Comparison of ENCODE assay signal across 8 cellular contexts in the genomic region with DNA sequence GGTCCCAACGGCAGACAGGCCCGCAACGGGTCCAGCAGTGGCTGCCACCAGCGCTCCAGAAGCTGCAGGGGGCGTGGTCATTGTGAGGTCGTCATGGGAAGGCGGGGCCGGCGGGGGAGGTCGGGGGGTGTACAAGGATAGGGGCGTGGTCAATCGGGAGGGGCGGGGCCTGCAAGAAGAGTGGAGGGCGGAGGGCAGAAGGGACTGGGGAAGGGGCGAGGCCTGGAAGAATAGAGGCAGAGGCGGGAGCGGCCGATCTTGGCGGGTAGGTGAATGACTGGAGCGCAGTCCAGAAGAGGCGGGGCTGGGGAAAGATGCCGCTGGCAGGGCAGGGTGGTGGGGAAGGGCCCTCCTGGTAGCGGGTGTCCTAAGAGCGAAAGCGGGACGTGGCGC. TPM values are rescaled to one million over a fixed set of nuclear protein-coding genes. Genes with fewer than 3 reads are reported as not detected.
DNase-seq lines count a peak whose midpoint lies in the region; ATAC-seq and TF ChIP-seq lines count a peak whose summit lies in the region.

No MANE protein-coding gene starts in this region.

- H3K9me3 ChIP-seq in HUES6 (ENCODE audit: control insufficient read depth, insufficient read depth, low read depth, low read length) (no peaks in the 10 kb centered on the region), heart right ventricle (no peaks in the 10 kb centered on the region), parathyroid adenoma (ENCODE audit: control insufficient read depth, low read length) (no peaks in the 10 kb centered on the region), thoracic aorta (no peaks in the 10 kb centered on the region)

- DNase-seq in AG09309 (ENCODE audit: low read depth) (peak; percentile 24), T-helper 2 cell (peak; percentile 65 to 90 (median 84)), amniotic stem cell (lab: John Stamatoyannopoulos, UW) (peak; percentile 71), heart right ventricle (peak; percentile 95 to 96), thoracic aorta (ENCODE audit: low spot score) (peak; percentile 90)

- H3K27ac ChIP-seq in HUES6 (ENCODE audit: low read depth, low read length) (no peak overlapping the region), heart right ventricle (peak overlapping the region; percentile 72 to 89 (median 84)), parathyroid adenoma (peak overlapping the region; percentile 9), thoracic aorta (peak overlapping the region; percentile 69 to 73)

- H3K27me3 ChIP-seq in HUES6 (ENCODE audit: control insufficient read depth, insufficient read depth, low read length) = no peaks in the 10 kb centered on the region; the same call in 1 of the 2 replicates
- H3K27me3 ChIP-seq in heart right ventricle = no peaks in the 10 kb centered on the region
- no peaks in the 10 kb centered on the region for H3K27me3 ChIP-seq in parathyroid adenoma (ENCODE audit: control insufficient read depth, insufficient read depth, low read length)
- no peaks in the 10 kb centered on the region for H3K27me3 ChIP-seq in thoracic aorta (replicated peaks; ENCODE audit: insufficient read depth)

- no peaks in the 10 kb centered on the region for H3K79me2 ChIP-seq in parathyroid adenoma

- H3K4me3 ChIP-seq in AG09309 (ENCODE audit: control insufficient read depth, low read depth, low read length) (peak overlapping the region; percentile 72), HUES6 (ENCODE audit: low read depth, low read length) (peak overlapping the region; percentile 71), heart right ventricle (peak overlapping the region; percentile 56 to 87 (median 82)), parathyroid adenoma (ENCODE audit: low read depth, low read length) (peak overlapping the region; percentile 84), thoracic aorta (peak overlapping the region; percentile 95)

- peak overlapping the region; percentile 92 for H3K4me2 ChIP-seq in parathyroid adenoma (ENCODE audit: low read length)

- H3K9ac ChIP-seq in HUES6 (ENCODE audit: low read length) (peak overlapping the region; percentile 57), parathyroid adenoma (no peak overlapping the region)

- TF ChIP-seq CTCF in AG09309 (IDR thresholded peaks at IDR 0.05; ENCODE audit: control insufficient read depth, insufficient read depth, low read depth, low read length, missing control alignments) = no peak
- TF ChIP-seq CTCF in heart right ventricle (IDR thresholded peaks at IDR 0.05) = no peak
- no peak for TF ChIP-seq CTCF in parathyroid adenoma (IDR thresholded peaks at IDR 0.05)
- no peak for TF ChIP-seq CTCF in thoracic aorta (IDR thresholded peaks at IDR 0.05)

- ATAC-seq in heart right ventricle (peak; percentile 75 to 83 (median 78)), thoracic aorta (ENCODE audit: insufficient number of reproducible peaks, low FRiP score, low read depth) (peak; percentile 10), HG02970 (IDR thresholded peaks at IDR 0.05; ENCODE audit: low FRiP score, unreplicated experiment) (no peak)

- H3K4me1 ChIP-seq in HUES6 (ENCODE audit: control insufficient read depth, insufficient read depth, low read length) (peaks cover 21% of the 10 kb centered on the region), heart right ventricle (peaks cover 8 to 37% (median 23%) of the 10 kb centered on the region in 9 donors), parathyroid adenoma (peaks cover 10% of the 10 kb centered on the region), thoracic aorta (ENCODE audit: control insufficient read depth in 1 of 2, low read depth in 2 of 2) (peaks cover 8 to 25% of the 10 kb centered on the region in 2 donors)

- H2AFZ ChIP-seq in parathyroid adenoma = peak overlapping the region; percentile 83

- WGBS in heart right ventricle, 2 donors = 1% methylated on average over 27 of the region's 27 CpGs

- intact Hi-C loops in heart right ventricle (cut with DNase I) = loop anchor here in 5 of 10 donors (5.0 to 10.0 kb wide), 2 partner anchors 41 to 124 kb away; partner anchors contain the start of genes AP2A1 (in 4 of the 5) and ADM5 (in 1 of the 5)

- peaks cover 15% of the 10 kb centered on the region for H3K36me3 ChIP-seq in HUES6 (ENCODE audit: control insufficient read depth, insufficient read depth, low read length)
- peaks cover 0 to 41% (median 12%) of the 10 kb centered on the region in 9 donors for H3K36me3 ChIP-seq in heart right ventricle
- no peaks in the 10 kb centered on the region for H3K36me3 ChIP-seq in parathyroid adenoma (ENCODE audit: control insufficient read depth, insufficient read depth, low read length)
- peaks cover 14% of the 10 kb centered on the region for H3K36me3 ChIP-seq in thoracic aorta

RNA-seq across cellular contexts. Expression of gene FUZ, which starts 4.3 kb away (rescaled TPM):
- total RNA-seq in heart right ventricle (10 to 100 TPM; 11.4 to 20.8 (median 14.4) TPM), thoracic aorta (10 to 100 TPM; 23.6 to 27.3 TPM)
- polyA plus RNA-seq in heart right ventricle = 10 to 100 TPM; 16.4 to 24.1 TPM

RNA-seq across cellular contexts. Expression of gene MED25, which starts 9.3 kb away (rescaled TPM):
- 100 to 1,000 TPM in 1 of 10 donors, 10 to 100 TPM in 9; 39.7 to 110 (median 54.9) TPM for total RNA-seq in heart right ventricle
- polyA plus RNA-seq in heart right ventricle = 100 to 1,000 TPM in 1 of 2 donors, 10 to 100 TPM in 1; 39.5 to 149 TPM
- 10 to 100 TPM; 29.8 to 37.0 TPM for total RNA-seq in thoracic aorta

RNA-seq across cellular contexts. Expression of gene AP2A1, which starts 42.0 kb away (rescaled TPM):
- total RNA-seq in heart right ventricle = 100 to 1,000 TPM in 1 of 10 donors, 10 to 100 TPM in 9; 56.0 to 108 (median 62.6) TPM
- 10 to 100 TPM; 36.1 to 96.3 TPM for polyA plus RNA-seq in heart right ventricle
- total RNA-seq in thoracic aorta = 10 to 100 TPM; 81.1 to 89.7 TPM

RNA-seq across cellular contexts. Expression of gene PTOV1, which starts 42.2 kb away (rescaled TPM):
- total RNA-seq in heart right ventricle (100 to 1,000 TPM in 3 of 10 donors, 10 to 100 TPM in 7; 67.8 to 137 (median 90.0) TPM), thoracic aorta (10 to 100 TPM; 62.9 to 72.2 TPM)
- 100 to 1,000 TPM; 107 to 220 TPM for polyA plus RNA-seq in heart right ventricle

RNA-seq across cellular contexts. Expression of gene TSKS, which starts 45.7 kb away (rescaled TPM):
- total RNA-seq in heart right ventricle (under 1 TPM in 8 of 10 donors, not detected in 2; 0.15 to 0.80 (median 0.36) TPM), thoracic aorta (not detected)
- polyA plus RNA-seq in heart right ventricle = 1 to 10 TPM in 1 of 2 donors, under 1 TPM in 1; 0.64 to 3.4 TPM

Comparison
In these comparisons a context has a peak if more than half of its experiments do, and no peak if none do; other contexts are left out.
1. DNase-seq: peak in every context shown above with its lines; median percentile 96 in heart right ventricle; 90 in thoracic aorta; 84 in T-helper 2 cell; 71 in amniotic stem cell; 24 in AG09309.